ENCODE assay signal across 29 cellular contexts in genomic region chr12:56389215-56389850, GRCh38. TPM values are rescaled to one million over a fixed set of nuclear protein-coding genes. Genes with fewer than 3 reads are reported as not detected.
DNase-seq lines count a peak whose midpoint lies in the region; ATAC-seq and TF ChIP-seq lines count a peak whose summit lies in the region.
"Had no signal": no experiment of that assay in that cellular context is flagged by ENCODE, and none has a peak within 500 bp of the region (broad histone marks: within the 10 kb centered on the region; RNA-seq: fewer than 3 reads in every experiment).

No MANE protein-coding gene starts in this region.

- H3K9me3 ChIP-seq in DND-41 (ENCODE audit: insufficient read depth, low read length, severe bottlenecking) (no peaks in the 10 kb centered on the region), OCI-LY3 (ENCODE audit: insufficient read depth, low read length) (no peaks in the 10 kb centered on the region)
- H3K9me3 ChIP-seq: SJCRH30, transverse colon had no signal

- H3K27ac ChIP-seq in DND-41 (ENCODE audit: low read length) (no peak overlapping the region), OCI-LY3 (ENCODE audit: low read length) (no peak overlapping the region)
- H3K27ac ChIP-seq: A549, left ventricle myocardium inferior, SJCRH30, transverse colon had no signal

- no peaks in the 10 kb centered on the region for H3K27me3 ChIP-seq in DND-41 (ENCODE audit: insufficient read depth, low read length, poor library complexity)
- no peaks in the 10 kb centered on the region for H3K27me3 ChIP-seq in OCI-LY3 (ENCODE audit: low read depth, low read length)
- H3K27me3 ChIP-seq: SJCRH30, transverse colon had no signal

- H4K20me1 ChIP-seq in DND-41 (ENCODE audit: insufficient read depth, low read length) (no peaks in the 10 kb centered on the region), OCI-LY3 (ENCODE audit: insufficient read depth, low read length) (no peaks in the 10 kb centered on the region)

- ATAC-seq in DND-41 (ENCODE audit: insufficient read depth, low read depth) (no peak), HG02840 (IDR thresholded peaks at IDR 0.05; ENCODE audit: low FRiP score, unreplicated experiment) (no peak)
- ATAC-seq: A549; CD8-positive, alpha-beta T cell; natural killer cell had no signal

- H3K4me2 ChIP-seq in DND-41 (ENCODE audit: insufficient read depth, low read length) (no peak overlapping the region), OCI-LY3 (ENCODE audit: low read length) (no peak overlapping the region)
- H3K4me2 ChIP-seq: A549 had no signal

- H3K79me2 ChIP-seq in DND-41 (ENCODE audit: insufficient read depth, low read length) (no peaks in the 10 kb centered on the region), OCI-LY3 (ENCODE audit: low read length) (no peaks in the 10 kb centered on the region)

- H3K9ac ChIP-seq in DND-41 (ENCODE audit: low read depth, low read length): no peak overlapping the region
- no peak overlapping the region for H3K9ac ChIP-seq in OCI-LY3 (ENCODE audit: low read length)

- TF ChIP-seq CTCF in DND-41 (IDR thresholded peaks at IDR 0.05; ENCODE audit: borderline replicate concordance, extremely low read depth, low read length, poor library complexity, severe bottlenecking) (no peak), OCI-LY3 (IDR thresholded peaks at IDR 0.05; ENCODE audit: low read depth, low read length) (no peak)

- H3K4me3 ChIP-seq in DND-41 (ENCODE audit: low read depth in 1 of 2, low read length in 2 of 2): no peak overlapping the region
- no peak overlapping the region for H3K4me3 ChIP-seq in OCI-LY3 (ENCODE audit: low read length)
- H3K4me3 ChIP-seq: A549, left ventricle myocardium inferior, SJCRH30, transverse colon had no signal

- no peak for DNase-seq in DND-41
- peak; percentile 35 for DNase-seq in mesenteric fat pad (ENCODE audit: low spot score)
- DNase-seq in mucosa of gallbladder (ENCODE audit: low spot score): no peak
- DNase-seq in NCI-H2227 treated with DMSO at 0.1 percent for 48 hours (lab: John Stamatoyannopoulos, UW): no peak
- DNase-seq: activated CD4-positive, alpha-beta T cell treated with anti-CD3 and anti-CD28 coated beads, Interleukin-2, amount 10 ng/mL, durations not matched to agents 7 days and 5 days; activated gamma-delta T cell treated with Interleukin-2 at 50 U/mL for 16 hours; activated T-cell treated with anti-CD3 and anti-CD28 coated beads, Interleukin-2, amount 50 U/mL, for 24 hours; AML-193; CD8-positive, alpha-beta T cell; GOT3; left ventricle myocardium inferior; midbrain; natural killer cell; NCI-H1417; NCI-H2081; NCI-H226; stimulated activated CD4-positive, alpha-beta T cell treated with anti-CD3 and anti-CD28 coated beads, Interleukin-12 subunit alpha, Interleukin-12 subunit beta, amount 100 ng/mL, for 4 hours; stimulated activated CD4-positive, alpha-beta T cell treated with anti-CD3 and anti-CD28 coated beads, Interleukin-4, amount 100 ng/mL, for 1 hour; T1000; transverse colon had no signal

- H3K36me3 ChIP-seq in DND-41 (ENCODE audit: insufficient read depth, low read length) (no peaks in the 10 kb centered on the region), OCI-LY3 (replicated peaks; ENCODE audit: low read depth, low read length) (no peaks in the 10 kb centered on the region)
- H3K36me3 ChIP-seq: left ventricle myocardium inferior, SJCRH30, transverse colon had no signal

- H2AFZ ChIP-seq in DND-41 (ENCODE audit: low read depth, low read length) (peak overlapping the region; percentile 45; the same call in 1 of the 2 replicates), OCI-LY3 (ENCODE audit: low read depth, low read length) (0 out of 2 replicates have a peak overlapping the region, but pooled peaks have one; percentile 21)

- no peaks in the 10 kb centered on the region for H3K4me1 ChIP-seq in DND-41 (ENCODE audit: insufficient read depth, low read length)
- no peaks in the 10 kb centered on the region for H3K4me1 ChIP-seq in OCI-LY3 (ENCODE audit: low read length)
- H3K4me1 ChIP-seq: A549, left ventricle myocardium inferior, transverse colon had no signal

RNA-seq across cellular contexts. Expression of gene APOF, which starts 26.7 kb away (rescaled TPM):
- total RNA-seq in mesenteric fat pad: not detected
- total RNA-seq in mucosa of gallbladder: 0.20 TPM
- total RNA-seq: activated CD4-positive, alpha-beta T cell treated with anti-CD3 and anti-CD28 coated beads, Interleukin-2, amount 10 ng/mL, durations not matched to agents 7 days and 5 days; CD8-positive, alpha-beta T cell; endothelial cell of umbilical vein; fibroblast of lung; left ventricle myocardium inferior; MCF 10A; natural killer cell; omental fat pad; RPMI7951; SJCRH30; transverse colon had no signal

RNA-seq across cellular contexts. Expression of gene STAT2, which starts 29.4 kb away (rescaled TPM):
- 216 TPM for total RNA-seq in mesenteric fat pad
- total RNA-seq in mucosa of gallbladder: 125 TPM

RNA-seq across cellular contexts. Expression of gene IL23A, which starts 50.6 kb away (rescaled TPM):
- total RNA-seq in mesenteric fat pad: 0.55 TPM
- 0.49 TPM for total RNA-seq in mucosa of gallbladder
- total RNA-seq: endothelial cell of umbilical vein, left ventricle myocardium inferior, SJCRH30 had no signal

RNA-seq across cellular contexts. Expression of gene PAN2, which starts 55.5 kb away (rescaled TPM):
- total RNA-seq in mesenteric fat pad (38.7 TPM), mucosa of gallbladder (114 TPM)

RNA-seq across cellular contexts. Expression of gene TIMELESS, which starts 59.9 kb away (rescaled TPM):
- 6.0 TPM for total RNA-seq in mesenteric fat pad
- 13.0 TPM for total RNA-seq in mucosa of gallbladder
